In genomic region chr10:82942572-82943091, GRCh38 we compare ENCODE assay signal across 16 cellular contexts.
A peak's percentile ranks its signal among the peaks of the same experiment; 100 is the strongest.
DNase-seq lines count a peak whose midpoint lies in the region; ATAC-seq and TF ChIP-seq lines count a peak whose summit lies in the region.
"Had no signal": no experiment of that assay in that cellular context is flagged by ENCODE, and none has a peak within 500 bp of the region (broad histone marks: within the 10 kb centered on the region; RNA-seq: fewer than 3 reads in every experiment).

No MANE protein-coding gene starts in this region.

- H3K4me3 ChIP-seq in GM12865 (ENCODE audit: low read depth, low read length) (no peak overlapping the region), foreskin fibroblast (ENCODE audit: low read depth in 1 of 2, low read length in 2 of 2) (no peak overlapping the region)
- H3K4me3 ChIP-seq: heart right ventricle, skin epidermis had no signal

- no peak for ATAC-seq in HG03097 (IDR thresholded peaks at IDR 0.05; ENCODE audit: low FRiP score, unreplicated experiment)
- ATAC-seq in HG02571 (IDR thresholded peaks at IDR 0.05; ENCODE audit: unreplicated experiment) = no peak
- ATAC-seq: CD8-positive, alpha-beta T cell had no signal

- peak; percentile 24 for DNase-seq in GM12865 (ENCODE audit: low read depth)
- DNase-seq in OCI-M1 (lab: John Stamatoyannopoulos, UW) = peak; percentile 24
- DNase-seq in foreskin fibroblast = peak; percentile 17 to 75
- peak; percentile 38 for DNase-seq in renal cortical epithelial cell (ENCODE audit: low read depth)
- no peak for DNase-seq in kidney tubule cell (ENCODE audit: low spot score)
- no peak for DNase-seq in NCI-H1694 treated with DMSO at 0.1 percent for 48 hours (lab: John Stamatoyannopoulos, UW)
- DNase-seq: activated CD4-positive, alpha-beta T cell treated with anti-CD3 and anti-CD28 coated beads, Interleukin-2, amount 10 ng/mL, durations not matched to agents 24 days and 14 days; activated gamma-delta T cell treated with Interleukin-2 at 50 U/mL for 16 hours; CD8-positive, alpha-beta T cell; cortex of kidney; heart right ventricle; NCI-H526 treated with DMSO at 0.1 percent for 48 hours; SW 1271 had no signal

- TF ChIP-seq CTCF in GM12865 (IDR thresholded peaks at IDR 0.05; ENCODE audit: insufficient read depth, low read depth, low read length, missing control alignments) (no peak), foreskin fibroblast (IDR thresholded peaks at IDR 0.05; ENCODE audit: low read depth, low read length) (no peak)

Comparison
In these comparisons a context has a peak if more than half of its experiments do, and no peak if none do; other contexts are left out.
1. DNase-seq: peak in GM12865 (single experiment), OCI-M1 (single experiment), foreskin fibroblast (2 of 2) and renal cortical epithelial cell (single experiment); none in kidney tubule cell (single experiment) and NCI-H1694 treated with DMSO at 0.1 percent for 48 hours (single experiment).